Comparison of ENCODE assay signal across 8 cellular contexts in genomic region chr11:33258631-33259184, GRCh38. TPM values are rescaled to one million over a fixed set of nuclear protein-coding genes. Genes with fewer than 3 reads are reported as not detected.
DNase-seq lines count a peak whose midpoint lies in the region; TF ChIP-seq lines count a peak whose summit lies in the region.

No MANE protein-coding gene starts in this region.

- H3K9me3 ChIP-seq in NT2/D1 (ENCODE audit: insufficient read depth, low read length) (no peaks in the 10 kb centered on the region), liver (ENCODE audit: control insufficient read depth in 4 of 4, low read length in 3 of 4) (no peaks in the 10 kb centered on the region), thymus (ENCODE audit: control insufficient read depth) (no peaks in the 10 kb centered on the region)

- peaks cover 51% of the 10 kb centered on the region for H3K4me1 Mint-ChIP-seq in HFFc6 (ENCODE audit: low read depth)

- under 1% methylated on average over 14 of the region's 14 CpGs for WGBS in liver
- WGBS in thymus: 1% methylated on average over 14 of the region's 14 CpGs

- no peaks in the 10 kb centered on the region for H3K9me3 Mint-ChIP-seq in HFFc6

- TF ChIP-seq RAD21 in liver (IDR thresholded peaks at IDR 0.05): no peak

- peak overlapping the region; percentile 88 for H3K4me3 ChIP-seq in GM12875 (ENCODE audit: low read depth, low read length)
- peak overlapping the region; percentile 76 for H3K4me3 ChIP-seq in NT2/D1 (ENCODE audit: insufficient read length, low read depth)
- peak overlapping the region; percentile 90 to 95 for H3K4me3 ChIP-seq in cardiac fibroblast (replicated peaks in 1 of 2; ENCODE audit: low read depth in 2 of 2, low read length in 2 of 2)
- H3K4me3 ChIP-seq in liver (ENCODE audit: low read depth in 1 of 3, low read length in 3 of 3): peak overlapping the region; percentile 71 to 99 (median 84)
- H3K4me3 ChIP-seq in thymus (ENCODE audit: low read length): peak overlapping the region; percentile 94

- H3K36me3 ChIP-seq in NT2/D1 (ENCODE audit: insufficient read depth, insufficient read length, low read length): no peaks in the 10 kb centered on the region
- no peaks in the 10 kb centered on the region for H3K36me3 ChIP-seq in liver (ENCODE audit: control insufficient read depth in 4 of 4, insufficient read depth in 3 of 4, low read depth in 1 of 4, low read length in 3 of 4)
- no peaks in the 10 kb centered on the region for H3K36me3 ChIP-seq in thymus (ENCODE audit: control insufficient read depth, insufficient read depth)

- H3K27me3 ChIP-seq in NT2/D1 (ENCODE audit: insufficient read depth, insufficient read length) (no peaks in the 10 kb centered on the region), liver (ENCODE audit: control insufficient read depth in 4 of 4, insufficient read depth in 4 of 4, low read length in 3 of 4) (no peaks in the 10 kb centered on the region), thymus (ENCODE audit: control insufficient read depth, insufficient read depth) (no peaks in the 10 kb centered on the region)

- H3K36me3 Mint-ChIP-seq in HFFc6 (ENCODE audit: low read depth): peaks cover 17% of the 10 kb centered on the region

- H3K27ac Mint-ChIP-seq in HFFc6: peak overlapping the region; percentile 99

- H3K27me3 Mint-ChIP-seq in HFFc6 (ENCODE audit: insufficient read depth): 0 out of 2 replicates have a peak, but pooled peaks cover 2% of the 10 kb centered on the region

- H3K4me1 ChIP-seq in NT2/D1 (ENCODE audit: insufficient read depth, insufficient read length): no peaks in the 10 kb centered on the region
- H3K4me1 ChIP-seq in liver (ENCODE audit: control insufficient read depth in 4 of 4, insufficient read depth in 4 of 4, low read length in 3 of 4): peaks cover 4 to 23% (median 19%) of the 10 kb centered on the region in 4 donors
- H3K4me1 ChIP-seq in thymus (ENCODE audit: control insufficient read depth, insufficient read depth, low read length): peaks cover 5% of the 10 kb centered on the region

- H3K9ac ChIP-seq in NT2/D1 (ENCODE audit: insufficient read length, low read depth) (peak overlapping the region; percentile 90), liver (ENCODE audit: low read depth in 1 of 2, low read length in 2 of 2) (peak overlapping the region; percentile 92 to 94)

- DNase-seq in HFFc6 (peak; percentile 37), NT2/D1 (ENCODE audit: low read depth, low spot score) (no peak), cardiac fibroblast (ENCODE audit: low read depth in 2 of 2) (peak; percentile 71 to 72), AG20443 (ENCODE audit: low spot score) (no peak)
- DNase-seq in activated effector memory CD4-positive, alpha-beta T cell treated with anti-CD3 and anti-CD28 coated beads, Interleukin-2, amount 50 U/mL, for 16 hours: no peak

- H3K27ac ChIP-seq in liver (ENCODE audit: low read depth in 1 of 2, low read length in 2 of 2) (peak overlapping the region; percentile 99 to 100), thymus (ENCODE audit: low read depth) (peak overlapping the region; percentile 98)

- H3K4me3 Mint-ChIP-seq in HFFc6: peak overlapping the region; percentile 99

- TF ChIP-seq CTCF in GM12875 (IDR thresholded peaks at IDR 0.05; ENCODE audit: borderline replicate concordance, insufficient read depth, low read depth, low read length) (no peak), HFFc6 (IDR thresholded peaks at IDR 0.05) (no peak; the same call in 1 of the 2 replicates), cardiac fibroblast (IDR thresholded peaks at IDR 0.05; ENCODE audit: low read depth, low read length) (no peak), liver (IDR thresholded peaks at IDR 0.05; ENCODE audit: low read depth, low read length, missing input control) (no peak)

TF ChIP-seq in liver, 16 proteins besides CTCF, POLR2A, EP300 and RAD21:
- TF ChIP-seq FOXA1 (IDR thresholded peaks at IDR 0.05) (no peak), HNF4A (conservative IDR thresholded peaks at IDR 0.05) (peak; percentile 43 to 47), FOXA2 (IDR thresholded peaks at IDR 0.05) (peak; percentile 12), GABPA (IDR thresholded peaks at IDR 0.05 in 1 of 2, conservative IDR thresholded peaks at IDR 0.05 in 1 of 2) (peak in 1 of 2 donors; percentile 3), TAF1 (conservative IDR thresholded peaks at IDR 0.05) (peak; percentile 46), JUND (IDR thresholded peaks at IDR 0.05) (no peak), SP1 (IDR thresholded peaks at IDR 0.05) (peak; percentile 21), YY1 (IDR thresholded peaks at IDR 0.05) (peak; percentile 63), RXRA (IDR thresholded peaks at IDR 0.05) (peak in 1 of 2 donors; percentile 51)
- TF ChIP-seq, protein P1, sequence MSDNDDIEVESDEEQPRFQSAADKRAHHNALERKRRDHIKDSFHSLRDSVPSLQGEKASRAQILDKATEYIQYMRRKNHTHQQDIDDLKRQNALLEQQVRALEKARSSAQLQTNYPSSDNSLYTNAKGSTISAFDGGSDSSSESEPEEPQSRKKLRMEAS (IDR thresholded peaks at IDR 0.05): peak; percentile 17
- TF ChIP-seq, protein P2, sequence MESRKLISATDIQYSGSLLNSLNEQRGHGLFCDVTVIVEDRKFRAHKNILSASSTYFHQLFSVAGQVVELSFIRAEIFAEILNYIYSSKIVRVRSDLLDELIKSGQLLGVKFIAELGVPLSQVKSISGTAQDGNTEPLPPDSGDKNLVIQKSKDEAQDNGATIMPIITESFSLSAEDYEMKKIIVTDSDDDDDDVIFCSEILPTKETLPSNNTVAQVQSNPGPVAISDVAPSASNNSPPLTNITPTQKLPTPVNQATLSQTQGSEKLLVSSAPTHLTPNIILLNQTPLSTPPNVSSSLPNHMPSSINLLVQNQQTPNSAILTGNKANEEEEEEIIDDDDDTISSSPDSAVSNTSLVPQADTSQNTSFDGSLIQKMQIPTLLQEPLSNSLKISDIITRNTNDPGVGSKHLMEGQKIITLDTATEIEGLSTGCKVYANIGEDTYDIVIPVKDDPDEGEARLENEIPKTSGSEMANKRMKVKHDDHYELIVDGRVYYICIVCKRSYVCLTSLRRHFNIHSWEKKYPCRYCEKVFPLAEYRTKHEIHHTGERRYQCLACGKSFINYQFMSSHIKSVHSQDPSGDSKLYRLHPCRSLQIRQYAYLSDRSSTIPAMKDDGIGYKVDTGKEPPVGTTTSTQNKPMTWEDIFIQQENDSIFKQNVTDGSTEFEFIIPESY (IDR thresholded peaks at IDR 0.05): no peak
- TF ChIP-seq, protein P3, sequence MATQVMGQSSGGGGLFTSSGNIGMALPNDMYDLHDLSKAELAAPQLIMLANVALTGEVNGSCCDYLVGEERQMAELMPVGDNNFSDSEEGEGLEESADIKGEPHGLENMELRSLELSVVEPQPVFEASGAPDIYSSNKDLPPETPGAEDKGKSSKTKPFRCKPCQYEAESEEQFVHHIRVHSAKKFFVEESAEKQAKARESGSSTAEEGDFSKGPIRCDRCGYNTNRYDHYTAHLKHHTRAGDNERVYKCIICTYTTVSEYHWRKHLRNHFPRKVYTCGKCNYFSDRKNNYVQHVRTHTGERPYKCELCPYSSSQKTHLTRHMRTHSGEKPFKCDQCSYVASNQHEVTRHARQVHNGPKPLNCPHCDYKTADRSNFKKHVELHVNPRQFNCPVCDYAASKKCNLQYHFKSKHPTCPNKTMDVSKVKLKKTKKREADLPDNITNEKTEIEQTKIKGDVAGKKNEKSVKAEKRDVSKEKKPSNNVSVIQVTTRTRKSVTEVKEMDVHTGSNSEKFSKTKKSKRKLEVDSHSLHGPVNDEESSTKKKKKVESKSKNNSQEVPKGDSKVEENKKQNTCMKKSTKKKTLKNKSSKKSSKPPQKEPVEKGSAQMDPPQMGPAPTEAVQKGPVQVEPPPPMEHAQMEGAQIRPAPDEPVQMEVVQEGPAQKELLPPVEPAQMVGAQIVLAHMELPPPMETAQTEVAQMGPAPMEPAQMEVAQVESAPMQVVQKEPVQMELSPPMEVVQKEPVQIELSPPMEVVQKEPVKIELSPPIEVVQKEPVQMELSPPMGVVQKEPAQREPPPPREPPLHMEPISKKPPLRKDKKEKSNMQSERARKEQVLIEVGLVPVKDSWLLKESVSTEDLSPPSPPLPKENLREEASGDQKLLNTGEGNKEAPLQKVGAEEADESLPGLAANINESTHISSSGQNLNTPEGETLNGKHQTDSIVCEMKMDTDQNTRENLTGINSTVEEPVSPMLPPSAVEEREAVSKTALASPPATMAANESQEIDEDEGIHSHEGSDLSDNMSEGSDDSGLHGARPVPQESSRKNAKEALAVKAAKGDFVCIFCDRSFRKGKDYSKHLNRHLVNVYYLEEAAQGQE (IDR thresholded peaks at IDR 0.05): peak; percentile 65

RNA-seq across cellular contexts. Expression of gene HIPK3, which starts 1.5 kb away (rescaled TPM):
- total RNA-seq in HFFc6 (2021; fragmentation: NEBNext Ultra II Directional; extraction: Animal tissue kit (Norgen Biotek cat#: 25700)): 10 to 100 TPM; 40.8 to 52.5 (median 47.3) TPM
- 10 to 100 TPM; 42.9 to 67.5 TPM for total RNA-seq in liver
- polyA plus RNA-seq in liver: 10 to 100 TPM; 12.0 to 12.2 TPM
- 35.7 TPM for polyA plus RNA-seq in thymus

Comparison
In these comparisons a context has a peak if more than half of its experiments do, and no peak if none do; other contexts are left out.
1. DNase-seq: peak in HFFc6 (single experiment) and cardiac fibroblast (2 of 2); none in NT2/D1 (single experiment), AG20443 (single experiment) and activated effector memory CD4-positive, alpha-beta T cell treated with anti-CD3 and anti-CD28 coated beads, Interleukin-2, amount 50 U/mL, for 16 hours (single experiment).
2. Peak in every context shown above with its lines, with median percentiles within 50 percentile points of each other: H3K4me3 ChIP-seq.